Comparison of ENCODE assay signal across 8 cellular contexts in the genomic region with DNA sequence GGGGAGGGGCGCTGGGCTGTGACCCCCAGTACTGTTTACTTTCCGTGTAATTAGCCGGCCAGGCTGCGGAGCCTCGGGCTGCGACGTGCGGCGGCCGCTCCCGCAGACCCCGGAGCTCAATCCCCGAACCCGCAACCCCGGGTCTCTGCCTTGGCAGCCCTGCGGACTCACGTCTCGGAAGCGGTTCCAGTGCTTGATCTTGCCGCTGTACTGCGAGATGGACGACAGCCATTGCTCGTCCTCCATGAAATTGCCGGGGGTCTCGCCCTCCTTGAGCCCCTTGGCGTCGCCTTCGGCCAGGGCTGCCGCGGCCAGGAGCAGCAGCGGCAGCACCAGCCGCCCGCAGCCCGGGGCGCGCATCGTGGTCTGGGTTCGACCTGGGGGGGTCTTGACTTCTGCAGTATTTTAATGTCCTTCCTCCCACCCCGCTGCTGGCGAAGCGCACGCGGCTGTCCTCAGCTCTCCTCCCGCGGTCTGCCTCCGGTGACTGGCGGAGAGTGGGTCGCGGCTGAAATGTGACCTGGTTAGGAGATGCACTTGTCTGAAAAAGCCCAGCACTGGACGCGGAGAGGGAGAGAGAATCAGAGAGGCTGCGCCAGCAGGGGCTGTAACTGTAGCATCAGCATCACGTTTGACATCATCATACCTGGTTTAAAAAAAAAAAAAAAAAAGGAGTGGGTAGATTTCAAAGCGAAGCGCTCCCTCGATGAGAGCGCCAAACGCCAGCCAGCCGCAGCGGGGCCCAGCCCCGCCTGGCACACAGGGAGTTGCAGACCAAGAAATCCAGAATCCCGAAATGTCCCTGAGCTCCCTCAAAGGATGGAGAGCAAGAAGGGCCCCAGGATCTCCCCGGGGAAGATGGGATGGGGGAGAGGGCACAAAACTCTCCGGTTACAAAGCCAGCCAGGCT. TPM values are rescaled to one million over a fixed set of nuclear protein-coding genes. Genes with fewer than 3 reads are reported as not detected.
DNase-seq lines count a peak whose midpoint lies in the region; ATAC-seq and TF ChIP-seq lines count a peak whose summit lies in the region.

A gene with protein sequence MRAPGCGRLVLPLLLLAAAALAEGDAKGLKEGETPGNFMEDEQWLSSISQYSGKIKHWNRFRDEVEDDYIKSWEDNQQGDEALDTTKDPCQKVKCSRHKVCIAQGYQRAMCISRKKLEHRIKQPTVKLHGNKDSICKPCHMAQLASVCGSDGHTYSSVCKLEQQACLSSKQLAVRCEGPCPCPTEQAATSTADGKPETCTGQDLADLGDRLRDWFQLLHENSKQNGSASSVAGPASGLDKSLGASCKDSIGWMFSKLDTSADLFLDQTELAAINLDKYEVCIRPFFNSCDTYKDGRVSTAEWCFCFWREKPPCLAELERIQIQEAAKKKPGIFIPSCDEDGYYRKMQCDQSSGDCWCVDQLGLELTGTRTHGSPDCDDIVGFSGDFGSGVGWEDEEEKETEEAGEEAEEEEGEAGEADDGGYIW (minus strand): TSS at position 583 of the 910 bp plus-strand sequence. CDS start 223 bp downstream, at position 360.

- H3K27me3 ChIP-seq in dorsolateral prefrontal cortex = no peaks in the 10 kb centered on the region

- peak within 1 kb of the TSS; percentile 100 for H3K4me3 Mint-ChIP-seq in activated CD4-positive, alpha-beta memory T cell treated with anti-CD3 and anti-CD28 coated beads for 36 hours

- POLR2A ChIA-PET in activated CD4-positive, alpha-beta memory T cell treated with anti-CD3 and anti-CD28 coated beads for 36 hours (lab: Charles Lee) = interaction anchor here (0.6 to 3.0 kb wide), 18 partner anchors 8 to 320 kb away, joined by 3 to 16 read pairs (median 4); a partner anchor contains a TSS

- peak within 1 kb of the TSS; percentile 45 to 95 (median 78) for H3K4me3 ChIP-seq in dorsolateral prefrontal cortex

- peaks cover 50% of the 10 kb centered on the region for H3K4me1 Mint-ChIP-seq in activated CD4-positive, alpha-beta memory T cell treated with anti-CD3 and anti-CD28 coated beads for 36 hours (ENCODE audit: low read depth)

- no peak for ATAC-seq in GM18909 (IDR thresholded peaks at IDR 0.05; ENCODE audit: poor library complexity, unreplicated experiment)

- H3K9me3 Mint-ChIP-seq in activated CD4-positive, alpha-beta memory T cell treated with anti-CD3 and anti-CD28 coated beads for 36 hours = no peaks in the 10 kb centered on the region

- H3K27ac ChIP-seq in dorsolateral prefrontal cortex = peak within 1 kb of the TSS; percentile 24 to 98 (median 93)

- intact Hi-C loops in activated CD4-positive, alpha-beta memory T cell treated with anti-CD3 and anti-CD28 coated beads for 36 hours (cut with micrococcal nuclease) = loop anchor here (1.0 to 5.0 kb wide), 8 partner anchors 8 to 361 kb away; a partner anchor contains a TSS
- intact Hi-C loops in dorsolateral prefrontal cortex (cut with DNase I) = no loop called here

- no peaks in the 10 kb centered on the region for H3K27me3 Mint-ChIP-seq in activated CD4-positive, alpha-beta memory T cell treated with anti-CD3 and anti-CD28 coated beads for 36 hours

- peak; percentile 55 for DNase-seq in HuH-7.5 (ENCODE audit: low spot score)
- DNase-seq in activated CD4-positive, alpha-beta memory T cell treated with anti-CD3 and anti-CD28 coated beads for 36 hours = peak; percentile 83
- DNase-seq in dorsolateral prefrontal cortex = peak in 9 of 10 donors; percentile 44 to 85 (median 73)
- DNase-seq in midbrain (lab: John Stamatoyannopoulos, UW) = peak; percentile 42
- DNase-seq in stimulated activated CD8-positive, alpha-beta memory T cell treated with anti-CD3 and anti-CD28 coated beads, Interleukin-7, amount 100 ng/mL, for 1 hour (ENCODE audit: low read depth in 2 of 2) = peak; percentile 39 to 43
- DNase-seq in SK-N-DZ (ENCODE audit: low spot score) = no peak
- DNase-seq in SHP77 treated with DMSO at 0.1 percent for 48 hours (lab: John Stamatoyannopoulos, UW) = no peak

- TF ChIP-seq CTCF in dorsolateral prefrontal cortex (IDR thresholded peaks at IDR 0.05 in 54 of 56, conservative IDR thresholded peaks at IDR 0.05 in 2 of 56; ENCODE audit: low read depth in 1 of 56, partially characterized antibody in 56 of 56) = peak in 2 of 56 donors; percentile 5

- H3K27ac Mint-ChIP-seq in activated CD4-positive, alpha-beta memory T cell treated with anti-CD3 and anti-CD28 coated beads for 36 hours = peak within 1 kb of the TSS; percentile 99

- CTCF ChIA-PET in activated CD4-positive, alpha-beta memory T cell treated with anti-CD3 and anti-CD28 coated beads for 36 hours (lab: Charles Lee) = interaction anchor here (1.2 to 2.8 kb wide), 7 partner anchors 20 to 249 kb away, joined by 3 to 14 read pairs (median 6); a partner anchor contains a TSS

- peaks cover 39% of the 10 kb centered on the region for H3K36me3 Mint-ChIP-seq in activated CD4-positive, alpha-beta memory T cell treated with anti-CD3 and anti-CD28 coated beads for 36 hours

RNA-seq across cellular contexts. Expression of the gene that starts here (rescaled TPM):
- 100 to 1,000 TPM; 216 to 218 TPM for total RNA-seq in activated CD4-positive, alpha-beta memory T cell treated with anti-CD3 and anti-CD28 coated beads for 36 hours
- total RNA-seq in dorsolateral prefrontal cortex = 100 to 1,000 TPM in 119 of 120 experiments, 10 to 100 TPM in 1; 94.6 to 335 (median 260) TPM
- 0.44 and 0.53 TPM in 2 replicates for polyA plus RNA-seq in SK-N-DZ (2014; cell fraction: cytosol; rRNA removed)
- 0.38 TPM in 1 of 2 replicates, not detected in the other for polyA plus RNA-seq in SK-N-DZ (2014; cell fraction: nucleus; rRNA removed)

Comparison
In these comparisons a context has a peak if more than half of its experiments do, and no peak if none do; other contexts are left out.
1. DNase-seq: peak in HuH-7.5 (single experiment), activated CD4-positive, alpha-beta memory T cell treated with anti-CD3 and anti-CD28 coated beads for 36 hours (single experiment), dorsolateral prefrontal cortex (9 of 10), midbrain (single experiment) and stimulated activated CD8-positive, alpha-beta memory T cell treated with anti-CD3 and anti-CD28 coated beads, Interleukin-7, amount 100 ng/mL, for 1 hour (2 of 2); none in SK-N-DZ (single experiment) and SHP77 treated with DMSO at 0.1 percent for 48 hours (single experiment).